ENCODE assay signal across 14 cellular contexts in genomic region chr3:169923189-169923588, GRCh38. TPM values are rescaled to one million over a fixed set of nuclear protein-coding genes. Genes with fewer than 3 reads are reported as not detected.
A peak's percentile ranks its signal among the peaks of the same experiment; 100 is the strongest.
DNase-seq lines count a peak whose midpoint lies in the region; ATAC-seq and TF ChIP-seq lines count a peak whose summit lies in the region.
"Had no signal": no experiment of that assay in that cellular context is flagged by ENCODE, and none has a peak within 500 bp of the region (broad histone marks: within the 10 kb centered on the region; RNA-seq: fewer than 3 reads in every experiment).

No MANE protein-coding gene starts in this region.

- H3K4me3 Mint-ChIP-seq in activated B cell treated with CpG ODN at 0.5 μM for 24 hours, result no peak overlapping the region
- no peak overlapping the region for H3K4me3 Mint-ChIP-seq in activated T-helper 17 cell treated with anti-CD3 and anti-CD28 coated beads, Interleukin-2, amount 50 U/mL, for 72 hours

- TF ChIP-seq POLR2A in uterus (IDR thresholded peaks at IDR 0.05), result no peak

- H3K4me1 ChIP-seq in right atrium auricular region (no peaks in the 10 kb centered on the region), uterus (no peaks in the 10 kb centered on the region)

- intact Hi-C loops in activated B cell treated with CpG ODN at 0.5 μM for 24 hours (cut with micrococcal nuclease) (no loop called here), uterus (cut with DNase I; ENCODE audit: low total_unique reads) (no loop called here)

- TF ChIP-seq CTCF in activated B cell treated with CpG ODN at 0.5 μM for 24 hours (IDR thresholded peaks at IDR 0.05) (no peak), right atrium auricular region (IDR thresholded peaks at IDR 0.05) (no peak), uterus (IDR thresholded peaks at IDR 0.05) (no peak)

- H3K36me3 Mint-ChIP-seq in activated B cell treated with CpG ODN at 0.5 μM for 24 hours (ENCODE audit: low read depth), result no peaks in the 10 kb centered on the region
- H3K36me3 Mint-ChIP-seq in activated T-helper 17 cell treated with anti-CD3 and anti-CD28 coated beads, Interleukin-2, amount 50 U/mL, for 72 hours (ENCODE audit: low read depth), result no peaks in the 10 kb centered on the region

- H3K9me3 ChIP-seq in right atrium auricular region, result no peaks in the 10 kb centered on the region
- no peaks in the 10 kb centered on the region for H3K9me3 ChIP-seq in uterus

- H3K4me3 ChIP-seq in right atrium auricular region (no peak overlapping the region), uterus (no peak overlapping the region)

- CTCF ChIA-PET in activated B cell treated with CpG ODN at 0.5 μM for 24 hours (lab: Charles Lee), result no interaction called here

- H3K27ac Mint-ChIP-seq in activated B cell treated with CpG ODN at 0.5 μM for 24 hours, result peak overlapping the region; percentile 19
- H3K27ac Mint-ChIP-seq in activated T-helper 17 cell treated with anti-CD3 and anti-CD28 coated beads, Interleukin-2, amount 50 U/mL, for 72 hours, result no peak overlapping the region
- H3K27ac Mint-ChIP-seq: activated T-helper 2 cell treated with anti-CD3 and anti-CD28 coated beads, Interferon-gamma antibody, Interleukin-2, Interleukin-4, amounts not matched to agents 10 μg/mL and 5 μg/mL and 100 μg/mL, durations not matched to agents 14 hours and 24 hours and 36 hours had no signal

- ATAC-seq in activated B cell treated with CpG ODN at 0.5 μM for 24 hours (ENCODE audit: low read depth), result no peak
- no peak for ATAC-seq in activated T-helper 17 cell treated with anti-CD3 and anti-CD28 coated beads, Interleukin-2, amount 50 U/mL, for 72 hours (replicated peaks)
- ATAC-seq: activated CD4-positive, CD25-positive, alpha-beta regulatory T cell treated with anti-CD3 and anti-CD28 coated beads, Interleukin-2, amount 50 U/mL, for 24 hours had no signal

- H3K4me1 Mint-ChIP-seq in activated B cell treated with CpG ODN at 0.5 μM for 24 hours, result no peaks in the 10 kb centered on the region
- H3K4me1 Mint-ChIP-seq in activated T-helper 17 cell treated with anti-CD3 and anti-CD28 coated beads, Interleukin-2, amount 50 U/mL, for 72 hours, result peaks cover 6% of the 10 kb centered on the region

- POLR2A ChIA-PET in activated B cell treated with CpG ODN at 0.5 μM for 24 hours (lab: Charles Lee), result no interaction called here

- H3K36me3 ChIP-seq in right atrium auricular region (no peaks in the 10 kb centered on the region), uterus (no peaks in the 10 kb centered on the region)

- H3K27me3 Mint-ChIP-seq in activated B cell treated with CpG ODN at 0.5 μM for 24 hours, result no peaks in the 10 kb centered on the region
- peaks cover 6% of the 10 kb centered on the region for H3K27me3 Mint-ChIP-seq in activated T-helper 17 cell treated with anti-CD3 and anti-CD28 coated beads, Interleukin-2, amount 50 U/mL, for 72 hours

- DNase-seq in NCI-H748 (lab: John Stamatoyannopoulos, UW; ENCODE audit: unreplicated experiment), result peak; percentile 60
- no peak for DNase-seq in NCI-H748 treated with DMSO at 0.1 percent for 48 hours (lab: John Stamatoyannopoulos, UW)
- no peak for DNase-seq in activated B cell treated with CpG ODN at 0.5 μM for 24 hours
- peak; percentile 68 for DNase-seq in right atrium auricular region (ENCODE audit: low spot score)
- DNase-seq in uterus, result peak; percentile 19 to 21
- DNase-seq in NOMO-1 treated with dmso at 0.1 percent for 144 hours (lab: John Stamatoyannopoulos, UW; ENCODE audit: unreplicated experiment), result no peak
- no peak for DNase-seq in NCI-H510A treated with DMSO at 0.1 percent for 48 hours (lab: John Stamatoyannopoulos, UW)
- DNase-seq: cerebellar nuclear complex, Karpas-422 had no signal

- no peaks in the 10 kb centered on the region for H3K9me3 Mint-ChIP-seq in activated B cell treated with CpG ODN at 0.5 μM for 24 hours
- H3K9me3 Mint-ChIP-seq in activated T-helper 17 cell treated with anti-CD3 and anti-CD28 coated beads, Interleukin-2, amount 50 U/mL, for 72 hours, result no peaks in the 10 kb centered on the region
- H3K9me3 Mint-ChIP-seq: activated T-helper 2 cell treated with anti-CD3 and anti-CD28 coated beads, Interferon-gamma antibody, Interleukin-2, Interleukin-4, amounts not matched to agents 10 μg/mL and 5 μg/mL and 100 μg/mL, durations not matched to agents 14 hours and 24 hours and 36 hours had no signal

- H3K27ac ChIP-seq in right atrium auricular region (no peak overlapping the region), uterus (no peak overlapping the region)

- H3K27me3 ChIP-seq in right atrium auricular region, result no peaks in the 10 kb centered on the region
- no peaks in the 10 kb centered on the region for H3K27me3 ChIP-seq in uterus

RNA-seq across cellular contexts. Expression of gene SAMD7, which starts 11.8 kb away (rescaled TPM):
- 0.20 TPM in 1 of 2 replicates, not detected in the other for total RNA-seq in activated B cell treated with CpG ODN at 0.5 μM for 24 hours
- total RNA-seq in right atrium auricular region, result not detected
- total RNA-seq in uterus, result not detected
- total RNA-seq in activated T-helper 17 cell treated with anti-CD3 and anti-CD28 coated beads, Interleukin-2, amount 50 U/mL, for 72 hours, result not detected
- total RNA-seq: activated T-helper 2 cell treated with anti-CD3 and anti-CD28 coated beads, Interferon-gamma antibody, Interleukin-2, Interleukin-4, amounts not matched to agents 10 μg/mL and 5 μg/mL and 100 μg/mL, durations not matched to agents 14 hours and 24 hours and 36 hours; H4; skeletal muscle tissue had no signal

RNA-seq across cellular contexts. Expression of gene SEC62, which starts 43.4 kb away (rescaled TPM):
- total RNA-seq in activated B cell treated with CpG ODN at 0.5 μM for 24 hours (140 and 165 TPM in 2 replicates), right atrium auricular region (10 to 100 TPM; 29.5 to 31.2 TPM), uterus (100 to 1,000 TPM in 1 of 4 donors, 10 to 100 TPM in 3; 20.0 to 195 (median 65.2) TPM)
- 10 to 100 TPM; 64.1 to 78.5 TPM for total RNA-seq in activated T-helper 17 cell treated with anti-CD3 and anti-CD28 coated beads, Interleukin-2, amount 50 U/mL, for 72 hours

RNA-seq across cellular contexts. Expression of gene LRRC31, which starts 53.5 kb away (rescaled TPM):
- not detected in 2 replicates for total RNA-seq in activated B cell treated with CpG ODN at 0.5 μM for 24 hours
- not detected for total RNA-seq in right atrium auricular region
- under 1 TPM in 1 of 4 donors, not detected in 3; 0.35 TPM for total RNA-seq in uterus
- not detected for total RNA-seq in activated T-helper 17 cell treated with anti-CD3 and anti-CD28 coated beads, Interleukin-2, amount 50 U/mL, for 72 hours
- total RNA-seq: H4, skeletal muscle tissue had no signal

Comparison
In these comparisons a context has a peak if more than half of its experiments do, and no peak if none do; other contexts are left out.
1. DNase-seq: peak in NCI-H748 (single experiment), right atrium auricular region (single experiment) and uterus (2 of 2); none in NCI-H748 treated with DMSO at 0.1 percent for 48 hours (single experiment), activated B cell treated with CpG ODN at 0.5 μM for 24 hours (single experiment), NOMO-1 treated with dmso at 0.1 percent for 144 hours (single experiment) and NCI-H510A treated with DMSO at 0.1 percent for 48 hours (single experiment).